ENCODE assay signal across 31 cellular contexts in genomic region chr10:52870562-52870961, GRCh38.
"Had no signal": no experiment of that assay in that cellular context is flagged by ENCODE, and none has a peak within 500 bp of the region (broad histone marks: within the 10 kb centered on the region; RNA-seq: fewer than 3 reads in every experiment).

No MANE protein-coding gene starts in this region.

- ATAC-seq: natural killer cell; right cardiac atrium; right lobe of liver; stimulated activated memory B cell treated with anti-CD40 and anti-IgM and Interleukin-4, amounts not matched to agents 10 μg/mL and 1 μg/mL and 100 μg/mL, for 72 hours; stimulated activated naive CD8-positive, alpha-beta T cell treated with anti-CD3 and anti-CD28 coated beads, Interleukin-15, amount 100 ng/mL, for 72 hours; stimulated activated naive CD8-positive, alpha-beta T cell treated with anti-CD3 and anti-CD28 coated beads, Interleukin-15, Interleukin-2, amounts not matched to agents 100 U/mL and 50 U/mL, for 24 hours; upper lobe of right lung had no signal

- H3K4me1 ChIP-seq: neural progenitor cell, psoas muscle, right lobe of liver, sigmoid colon, spleen, suprapubic skin, testis, tibial artery, transverse colon, upper lobe of right lung, uterus had no signal

- H3K79me2 ChIP-seq: parathyroid adenoma had no signal

- DNase-seq: natural killer cell; occipital lobe; ovary; posterior cingulate gyrus; psoas muscle; right cardiac atrium; right lobe of liver; sigmoid colon; stimulated activated CD4-positive, alpha-beta T cell treated with anti-CD3 and anti-CD28 coated beads, Interleukin-12 subunit alpha, Interleukin-12 subunit beta, amount 100 ng/mL, for 4 hours; stimulated activated CD4-positive, alpha-beta T cell treated with anti-CD3 and anti-CD28 coated beads, Interleukin-1b, Interleukin-23, amount 100 ng/mL, for 48 hours; stimulated activated CD4-positive, alpha-beta T cell treated with anti-CD3 and anti-CD28 coated beads, Interleukin-4, amount 100 ng/mL, for 1 hour; stimulated activated CD4-positive, alpha-beta T cell treated with anti-CD3 and anti-CD28 coated beads, Interleukin-4, amount 100 ng/mL, for 4 hours; stimulated activated CD8-positive, alpha-beta memory T cell treated with anti-CD3 and anti-CD28 coated beads, Interleukin-4, amount 100 ng/mL, for 48 hours; stimulated activated naive CD4-positive, alpha-beta T cell; stimulated activated naive CD8-positive, alpha-beta T cell treated with anti-CD3 and anti-CD28 coated beads, Interleukin-15, amount 100 ng/mL, for 72 hours; stimulated activated naive CD8-positive, alpha-beta T cell treated with anti-CD3 and anti-CD28 coated beads, Interleukin-15, Interleukin-2, amounts not matched to agents 100 U/mL and 50 U/mL, for 24 hours; substantia nigra; testis; tibial artery; transverse colon; upper lobe of right lung; uterus had no signal

- H3K36me3 Mint-ChIP-seq: natural killer cell; stimulated activated memory B cell treated with anti-CD40 and anti-IgM and Interleukin-4, amounts not matched to agents 10 μg/mL and 1 μg/mL and 100 μg/mL, for 72 hours; type B pancreatic cell had no signal

- H3K27me3 ChIP-seq: neural progenitor cell, ovary, right lobe of liver, sigmoid colon, spleen, suprapubic skin, testis, tibial artery, transverse colon, upper lobe of right lung, uterus had no signal

- H2AFZ ChIP-seq: neural progenitor cell, parathyroid adenoma had no signal

- H3K9me3 ChIP-seq: ovary, psoas muscle, right lobe of liver, sigmoid colon, suprapubic skin, testis, tibial artery, transverse colon, upper lobe of right lung, uterus had no signal

- H3K4me3 ChIP-seq: neural progenitor cell, ovary, psoas muscle, right lobe of liver, sigmoid colon, smooth muscle cell, spleen, suprapubic skin, tibial artery, transverse colon, upper lobe of right lung, uterus had no signal

- H3K27ac ChIP-seq: neural progenitor cell, ovary, parathyroid adenoma, psoas muscle, right lobe of liver, sigmoid colon, spleen, suprapubic skin, testis, tibial artery, transverse colon, upper lobe of right lung, uterus had no signal

- H3K4me2 ChIP-seq: neural progenitor cell, smooth muscle cell had no signal

- H3K27ac Mint-ChIP-seq: natural killer cell; nephron; neural progenitor cell; progenitor cell of endocrine pancreas; stimulated activated memory B cell treated with anti-CD40 and anti-IgM and Interleukin-4, amounts not matched to agents 10 μg/mL and 1 μg/mL and 100 μg/mL, for 72 hours; stimulated activated naive CD8-positive, alpha-beta T cell treated with anti-CD3 and anti-CD28 coated beads, Interleukin-15, amount 100 ng/mL, for 72 hours; type B pancreatic cell had no signal

- H3K27me3 Mint-ChIP-seq: progenitor cell of endocrine pancreas; stimulated activated memory B cell treated with anti-CD40 and anti-IgM and Interleukin-4, amounts not matched to agents 10 μg/mL and 1 μg/mL and 100 μg/mL, for 72 hours; stimulated activated naive CD8-positive, alpha-beta T cell treated with anti-CD3 and anti-CD28 coated beads, Interleukin-15, amount 100 ng/mL, for 72 hours; type B pancreatic cell had no signal

- H3K36me3 ChIP-seq: neural progenitor cell, ovary, right lobe of liver, sigmoid colon, spleen, suprapubic skin, tibial artery, transverse colon, upper lobe of right lung, uterus had no signal

- H3K4me3 Mint-ChIP-seq: natural killer cell; nephron; neural progenitor cell; stimulated activated memory B cell treated with anti-CD40 and anti-IgM and Interleukin-4, amounts not matched to agents 10 μg/mL and 1 μg/mL and 100 μg/mL, for 72 hours; stimulated activated naive CD8-positive, alpha-beta T cell treated with anti-CD3 and anti-CD28 coated beads, Interleukin-15, amount 100 ng/mL, for 72 hours; type B pancreatic cell had no signal

- H3K4me1 Mint-ChIP-seq: natural killer cell; nephron; stimulated activated memory B cell treated with anti-CD40 and anti-IgM and Interleukin-4, amounts not matched to agents 10 μg/mL and 1 μg/mL and 100 μg/mL, for 72 hours; stimulated activated naive CD8-positive, alpha-beta T cell treated with anti-CD3 and anti-CD28 coated beads, Interleukin-15, amount 100 ng/mL, for 72 hours had no signal
